1 cellular context compared by ENCODE assay signal in genomic region chr17:58328195-58329034, GRCh38.
A peak's percentile ranks its signal among the peaks of the same experiment; 100 is the strongest.
TF ChIP-seq lines count a peak whose summit lies in the region.

TSPOAP1 (minus strand) TSS chr17:58328795; CDS start chr17:58327920, 875 bp downstream.

TF ChIP-seq in GM12878, 131 proteins besides CTCF, POLR2A, EP300 and RAD21 (continued from another document):
- TF ChIP-seq ZBTB4 (CRISPR knock-in tag; IDR thresholded peaks at IDR 0.05): peak; percentile 4; the same call in 1 of the 2 replicates
- peak; percentile 57 to 66; a peak in 2 of 4 replicates for TF ChIP-seq BHLHE40 (IDR thresholded peaks at IDR 0.05; ENCODE audit: borderline replicate concordance in 1 of 2, low read depth in 2 of 2, low read length in 1 of 2)
- TF ChIP-seq YBX1 (IDR thresholded peaks at IDR 0.05): 0 out of 2 replicates have a peak, but pooled peaks have one; percentile 46
- TF ChIP-seq ATF2 (IDR thresholded peaks at IDR 0.05; ENCODE audit: low read length): no peak
- TF ChIP-seq ZNF592 (IDR thresholded peaks at IDR 0.05): no peak
